Comparison of ENCODE assay signal across 7 cellular contexts in genomic region chr7:66100408-66101050, GRCh38. TPM values are rescaled to one million over a fixed set of nuclear protein-coding genes. Genes with fewer than 3 reads are reported as not detected.
DNase-seq lines count a peak whose midpoint lies in the region; ATAC-seq, FAIRE-seq and TF ChIP-seq lines count a peak whose summit lies in the region.

No MANE protein-coding gene starts in this region.

- TF ChIP-seq POLR2A in endothelial cell of umbilical vein (IDR thresholded peaks at IDR 0.05; ENCODE audit: low read depth, low read length): no peak

- DNase-seq in NCI-H748 (lab: John Stamatoyannopoulos, UW; ENCODE audit: unreplicated experiment) (peak; percentile 61), endothelial cell of umbilical vein (ENCODE audit: low read depth, low spot score) (no peak), putamen (ENCODE audit: low spot score) (no peak), germinal center (ENCODE audit: low spot score) (no peak)

- H3K36me3 ChIP-seq in endothelial cell of umbilical vein (ENCODE audit: control insufficient read depth in 2 of 2, extremely low read depth in 1 of 2, insufficient read depth in 2 of 2, low read length in 2 of 2) (no peaks in the 10 kb centered on the region), rectal smooth muscle tissue (ENCODE audit: control insufficient read depth, insufficient read depth, low read length) (no peaks in the 10 kb centered on the region)

- peak overlapping the region; percentile 75 for H2AFZ ChIP-seq in endothelial cell of umbilical vein (ENCODE audit: low read depth, low read length)

- no peaks in the 10 kb centered on the region for H3K79me2 ChIP-seq in endothelial cell of umbilical vein (ENCODE audit: control insufficient read depth, insufficient read depth, low read length)

- H3K9me3 ChIP-seq in endothelial cell of umbilical vein (replicated peaks; ENCODE audit: control insufficient read depth, insufficient read depth, low read length): no peaks in the 10 kb centered on the region

- dilution Hi-C loops in endothelial cell of umbilical vein (cut with MboI; ENCODE audit: extremely low pct_ligation_motif_present, low sequenced_read_pairs): no loop called here

- no peaks in the 10 kb centered on the region for H3K27me3 ChIP-seq in endothelial cell of umbilical vein (ENCODE audit: control insufficient read depth in 2 of 2, insufficient read depth in 2 of 2, low read length in 2 of 2)
- H3K27me3 ChIP-seq in rectal smooth muscle tissue (ENCODE audit: control insufficient read depth, insufficient read depth, low read length): no peaks in the 10 kb centered on the region

- CTCF ChIA-PET in endothelial cell of umbilical vein (lab: Charles Lee): interaction anchor here (0.6 to 1.2 kb wide), 2 partner anchors 14 to 65 kb away, joined by 3 to 4 read pairs; partner anchors contain the start of gene CRCP

- no peak for TF ChIP-seq CTCF in endothelial cell of umbilical vein (IDR thresholded peaks at IDR 0.05; ENCODE audit: extremely low read depth in 1 of 2, insufficient read depth in 1 of 2, low read depth in 1 of 2, low read length in 2 of 2)

- peak; percentile 5 for ATAC-seq in GM21619 (IDR thresholded peaks at IDR 0.05; ENCODE audit: unreplicated experiment)
- ATAC-seq in HG02981 (IDR thresholded peaks at IDR 0.05; ENCODE audit: unreplicated experiment): no peak

- BruUV-seq in endothelial cell of umbilical vein (replicated peaks; lab: Mats Ljungman, UMichigan): no TSS peak

- peaks cover 4% of the 10 kb centered on the region for H3K4me1 ChIP-seq in endothelial cell of umbilical vein (ENCODE audit: control insufficient read depth, extremely low read depth, insufficient read depth, low read length)
- H3K4me1 ChIP-seq in rectal smooth muscle tissue (ENCODE audit: control insufficient read depth, insufficient read depth, low read length): no peaks in the 10 kb centered on the region

- H3K9ac ChIP-seq in endothelial cell of umbilical vein (replicated peaks; ENCODE audit: extremely low read depth, insufficient read depth, low read length): peak overlapping the region; percentile 16
- no peak overlapping the region for H3K9ac ChIP-seq in rectal smooth muscle tissue (ENCODE audit: low read length)

- H3K9me1 ChIP-seq in endothelial cell of umbilical vein (replicated peaks; ENCODE audit: control insufficient read depth, extremely low read depth, insufficient read depth, low read length): no peaks in the 10 kb centered on the region

- H3K4me3 ChIP-seq in endothelial cell of umbilical vein (replicated peaks in 1 of 3; ENCODE audit: insufficient read depth in 1 of 3, low read depth in 1 of 3, low read length in 3 of 3): peak overlapping the region in 2 of 3 experiments; percentile 16 to 28
- peak overlapping the region; percentile 65 for H3K4me3 ChIP-seq in rectal smooth muscle tissue (ENCODE audit: low read length)

- intact Hi-C loops in endothelial cell of umbilical vein (cut with micrococcal nuclease): no loop called here

- FAIRE-seq in endothelial cell of umbilical vein (lab: Jason Lieb, UNC): no peak

- H4K20me1 ChIP-seq in endothelial cell of umbilical vein (replicated peaks; ENCODE audit: control insufficient read depth, extremely low read depth, insufficient read depth, low read length): no peaks in the 10 kb centered on the region

- no peak overlapping the region for H3K27ac ChIP-seq in endothelial cell of umbilical vein (ENCODE audit: insufficient read depth, low read depth, low read length)
- no peak overlapping the region for H3K27ac ChIP-seq in rectal smooth muscle tissue (ENCODE audit: low read depth, low read length)

- H3K4me2 ChIP-seq in endothelial cell of umbilical vein (ENCODE audit: insufficient read depth, low read length): peak overlapping the region; percentile 39

- POLR2A ChIA-PET in endothelial cell of umbilical vein (lab: Charles Lee): no interaction called here

TF ChIP-seq in endothelial cell of umbilical vein, 7 proteins besides CTCF, POLR2A, EP300 and RAD21:
- TF ChIP-seq POLR2AphosphoS5 (IDR thresholded peaks at IDR 0.05; ENCODE audit: insufficient read depth, low read depth, low read length) (no peak), GATA2 (IDR thresholded peaks at IDR 0.05; ENCODE audit: insufficient read depth, insufficient read length, low read depth, low read length) (no peak), EZH2 (IDR thresholded peaks at IDR 0.05; ENCODE audit: borderline replicate concordance, low read depth, low read length, severe bottlenecking) (no peak), MYC (IDR thresholded peaks at IDR 0.05; ENCODE audit: low read depth, low read length) (no peak), FOS (IDR thresholded peaks at IDR 0.05; ENCODE audit: borderline replicate concordance, insufficient read depth, low read length) (no peak), JUN (IDR thresholded peaks at IDR 0.05; ENCODE audit: borderline replicate concordance, insufficient read depth, insufficient read length, low read depth) (no peak)
- TF ChIP-seq, protein P1, sequence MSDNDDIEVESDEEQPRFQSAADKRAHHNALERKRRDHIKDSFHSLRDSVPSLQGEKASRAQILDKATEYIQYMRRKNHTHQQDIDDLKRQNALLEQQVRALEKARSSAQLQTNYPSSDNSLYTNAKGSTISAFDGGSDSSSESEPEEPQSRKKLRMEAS (IDR thresholded peaks at IDR 0.05; ENCODE audit: insufficient read depth, insufficient read length): no peak

RNA-seq across cellular contexts. Expression of gene CRCP, which starts 14.1 kb away (rescaled TPM):
- 20.3 and 29.7 TPM in 2 replicates for total RNA-seq in endothelial cell of umbilical vein
- polyA plus RNA-seq in endothelial cell of umbilical vein: 9.9 and 14.2 TPM in 2 replicates
- 26.2 TPM in 2 replicates for polyA plus RNA-seq in endothelial cell of umbilical vein (2011; cell fraction: cytosol; rRNA removed)
- polyA plus RNA-seq in endothelial cell of umbilical vein (2011; cell fraction: nucleus; rRNA removed): 15.5 and 21.8 TPM in 2 replicates
- 25.0 and 25.1 TPM in 2 replicates for polyA plus RNA-seq in endothelial cell of umbilical vein (2012)
- polyA minus RNA-seq in endothelial cell of umbilical vein: 25.0 and 33.7 TPM in 2 replicates
- 17.0 TPM for polyA minus RNA-seq in endothelial cell of umbilical vein (2011; cell fraction: cytosol; rRNA and poly(A)+ RNA removed)
- polyA minus RNA-seq in endothelial cell of umbilical vein (2011; cell fraction: nucleus; rRNA and poly(A)+ RNA removed): 13.7 and 14.5 TPM in 2 replicates

RNA-seq across cellular contexts. Expression of gene ASL, which starts 24.9 kb away (rescaled TPM):
- 48.4 and 50.5 TPM in 2 replicates for total RNA-seq in endothelial cell of umbilical vein
- 57.8 and 62.4 TPM in 2 replicates for polyA plus RNA-seq in endothelial cell of umbilical vein
- 41.1 and 45.6 TPM in 2 replicates for polyA plus RNA-seq in endothelial cell of umbilical vein (2011; cell fraction: cytosol; rRNA removed)
- 104 and 108 TPM in 2 replicates for polyA plus RNA-seq in endothelial cell of umbilical vein (2011; cell fraction: nucleus; rRNA removed)
- polyA plus RNA-seq in endothelial cell of umbilical vein (2012): 35.0 and 38.4 TPM in 2 replicates
- 33.8 and 37.0 TPM in 2 replicates for polyA minus RNA-seq in endothelial cell of umbilical vein
- polyA minus RNA-seq in endothelial cell of umbilical vein (2011; cell fraction: cytosol; rRNA and poly(A)+ RNA removed): 19.5 TPM
- 15.5 and 31.3 TPM in 2 replicates for polyA minus RNA-seq in endothelial cell of umbilical vein (2011; cell fraction: nucleus; rRNA and poly(A)+ RNA removed)
